ENCODE assay signal across 1 cellular context in the genomic region with DNA sequence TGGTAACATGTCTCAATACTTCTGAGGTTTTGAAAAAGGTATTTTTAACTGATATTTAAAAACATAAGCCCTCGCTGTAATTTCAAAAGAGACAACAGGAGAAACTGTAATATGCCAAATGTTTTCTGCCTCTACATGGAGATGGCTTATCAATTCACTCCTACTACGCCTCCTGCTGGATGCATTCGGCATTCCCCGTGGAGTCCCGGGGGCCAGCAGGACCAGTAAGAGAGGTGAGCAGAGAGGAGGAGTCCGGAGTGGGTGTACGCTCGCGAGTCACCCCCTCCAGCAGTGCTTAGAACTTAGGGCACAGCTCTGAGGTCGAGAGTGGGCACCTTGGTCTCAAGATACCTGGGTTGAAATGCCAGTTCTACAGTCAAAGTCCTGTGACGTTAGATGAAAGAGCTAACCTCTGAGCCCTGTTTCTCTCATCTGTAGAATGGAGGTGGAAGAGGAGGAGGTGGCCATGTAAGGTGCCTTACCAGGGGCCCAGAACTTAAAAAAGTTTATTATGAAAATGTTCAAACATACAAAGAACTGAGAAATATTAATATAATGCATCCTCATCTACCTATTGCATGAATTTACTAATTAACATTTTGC.
TF ChIP-seq lines count a peak whose summit lies in the region.

No MANE protein-coding gene starts in this region.

TF ChIP-seq in HepG2, 621 proteins besides CTCF, POLR2A, EP300 and RAD21 (continued from another document):
- peak; percentile 21; the same call in 1 of the 2 replicates for TF ChIP-seq PATZ1 (CRISPR knock-in tag; IDR thresholded peaks at IDR 0.05)
TF ChIP-seq in HepG2: peak in this region for 4.
